In genomic region chr22:38074181-38075104, GRCh38 we compare ENCODE assay signal across 17 cellular contexts. TPM values are rescaled to one million over a fixed set of nuclear protein-coding genes. Genes with fewer than 3 reads are reported as not detected.
DNase-seq lines count a peak whose midpoint lies in the region; ATAC-seq and TF ChIP-seq lines count a peak whose summit lies in the region.
"Had no signal": no experiment of that assay in that cellular context is flagged by ENCODE, and none has a peak within 500 bp of the region (broad histone marks: within the 10 kb centered on the region; RNA-seq: fewer than 3 reads in every experiment).

No MANE protein-coding gene starts in this region.

- no peaks in the 10 kb centered on the region for H3K9me3 Mint-ChIP-seq in neural progenitor cell
- H3K9me3 Mint-ChIP-seq: activated CD4-positive, alpha-beta memory T cell treated with anti-CD3 and anti-CD28 coated beads, Interleukin-2, amount 10 ng/mL, durations not matched to agents 7 days and 5 days had no signal

- H3K27ac Mint-ChIP-seq in neural progenitor cell: peak overlapping the region; percentile 88
- H3K27ac Mint-ChIP-seq: activated CD4-positive, alpha-beta memory T cell treated with anti-CD3 and anti-CD28 coated beads, Interleukin-2, amount 10 ng/mL, durations not matched to agents 7 days and 5 days had no signal

- no peaks in the 10 kb centered on the region for H4K20me1 ChIP-seq in neural progenitor cell (ENCODE audit: low read depth)

- H3K27ac ChIP-seq in foreskin keratinocyte (no peak overlapping the region), neural progenitor cell (no peak overlapping the region)
- H3K27ac ChIP-seq: ovary had no signal

- no peak overlapping the region for H3K4me3 Mint-ChIP-seq in neural progenitor cell
- H3K4me3 Mint-ChIP-seq: activated CD4-positive, alpha-beta memory T cell treated with anti-CD3 and anti-CD28 coated beads, Interleukin-2, amount 10 ng/mL, durations not matched to agents 7 days and 5 days had no signal

- H3K9me3 ChIP-seq in neural progenitor cell (ENCODE audit: low read depth): no peaks in the 10 kb centered on the region
- H3K9me3 ChIP-seq: ovary had no signal

- H3K4me3 ChIP-seq in BJ (ENCODE audit: low read depth, low read length) (no peak overlapping the region), neural progenitor cell (no peak overlapping the region)
- H3K4me3 ChIP-seq: GM12878, ovary had no signal

- H3K36me3 Mint-ChIP-seq in neural progenitor cell: no peaks in the 10 kb centered on the region

- no peak overlapping the region for H3K4me2 ChIP-seq in neural progenitor cell

- H3K27me3 ChIP-seq in BJ (ENCODE audit: control insufficient read depth, insufficient read depth, low read length): no peaks in the 10 kb centered on the region
- H3K27me3 ChIP-seq in foreskin keratinocyte: no peaks in the 10 kb centered on the region
- H3K27me3 ChIP-seq in neural progenitor cell: no peaks in the 10 kb centered on the region
- H3K27me3 ChIP-seq: ovary had no signal

- no peaks in the 10 kb centered on the region for H3F3A ChIP-seq in neural progenitor cell (ENCODE audit: low read depth)

- POLR2A ChIA-PET in BJ (lab: Charles Lee): no interaction called here

- H3K9ac ChIP-seq in neural progenitor cell: no peak overlapping the region

- H2AFZ ChIP-seq in neural progenitor cell (replicated peaks): no peak overlapping the region

- ATAC-seq in foreskin keratinocyte (peak; percentile 31), GM21515 (IDR thresholded peaks at IDR 0.05; ENCODE audit: unreplicated experiment) (no peak), GM18868 (IDR thresholded peaks at IDR 0.05; ENCODE audit: unreplicated experiment) (no peak)
- ATAC-seq: GM12878 had no signal

- peaks cover 33% of the 10 kb centered on the region for H3K4me1 Mint-ChIP-seq in neural progenitor cell
- H3K4me1 Mint-ChIP-seq: activated CD4-positive, alpha-beta memory T cell treated with anti-CD3 and anti-CD28 coated beads, Interleukin-2, amount 10 ng/mL, durations not matched to agents 7 days and 5 days had no signal

- peaks cover 6% of the 10 kb centered on the region for H3K27me3 Mint-ChIP-seq in neural progenitor cell (ENCODE audit: insufficient read depth, low read depth)

- H3K36me3 ChIP-seq in BJ (ENCODE audit: control insufficient read depth, insufficient read depth, low read length) (peaks cover 13% of the 10 kb centered on the region), neural progenitor cell (no peaks in the 10 kb centered on the region)
- H3K36me3 ChIP-seq: ovary had no signal

- H3K79me2 ChIP-seq in neural progenitor cell (ENCODE audit: low read depth): no peaks in the 10 kb centered on the region

- CTCF ChIA-PET in BJ (lab: Yijun Ruan, JAX): interaction anchor here (0.5 to 1.3 kb wide), 2 partner anchors 208 to 384 kb away, joined by 3 to 4 read pairs; no protein-coding TSS in a partner anchor

- H3K4me1 ChIP-seq in foreskin keratinocyte (no peaks in the 10 kb centered on the region), neural progenitor cell (peaks cover 4% of the 10 kb centered on the region)

- peak; percentile 50 for TF ChIP-seq CTCF in BJ (IDR thresholded peaks at IDR 0.05; ENCODE audit: insufficient read depth, low read depth, low read length)
- TF ChIP-seq CTCF in foreskin keratinocyte (conservative IDR thresholded peaks at IDR 0.05): peak; percentile 85
- TF ChIP-seq CTCF in neural progenitor cell (IDR thresholded peaks at IDR 0.05): peak; percentile 59

- DNase-seq in BJ (ENCODE audit: low read depth): no peak
- peak; percentile 71 for DNase-seq in astrocyte of the hippocampus (ENCODE audit: low read depth, low spot score)
- DNase-seq in foreskin keratinocyte: no peak
- DNase-seq in neural progenitor cell (ENCODE audit: low spot score): peak; percentile 67
- DNase-seq in activated CD4-positive, alpha-beta T cell treated with anti-CD3 and anti-CD28 coated beads, Interleukin-2, amount 50 U/mL, for 4 hours: no peak
- no peak for DNase-seq in HK-2 (ENCODE audit: unreplicated experiment)
- DNase-seq: activated CD4-positive, alpha-beta memory T cell treated with anti-CD3 and anti-CD28 coated beads, Interleukin-2, amount 10 ng/mL, durations not matched to agents 7 days and 5 days; activated gamma-delta T cell; foreskin melanocyte; NCI-H1092 treated with DMSO at 0.1 percent for 48 hours; NCI-H446 treated with DMSO at 0.1 percent for 48 hours had no signal

RNA-seq across cellular contexts. Expression of gene SLC16A8, which starts 9.5 kb away (rescaled TPM):
- polyA plus RNA-seq in BJ (2011; rRNA removed) (0.10 and 0.17 TPM in 2 replicates), foreskin keratinocyte (0.04 and 0.24 TPM in 2 replicates)
- not detected in 2 replicates for polyA minus RNA-seq in BJ (2011; rRNA and poly(A)+ RNA removed)
- total RNA-seq in foreskin keratinocyte (0.24 TPM in 1 of 2 replicates, not detected in the other), neural progenitor cell (ENCODE audit: low replicate concordance) (1.0 and 3.1 TPM in 2 replicates)
- total RNA-seq: activated CD4-positive, alpha-beta memory T cell treated with anti-CD3 and anti-CD28 coated beads, Interleukin-2, amount 10 ng/mL, durations not matched to agents 7 days and 5 days; GM12878; H4; T-helper 1 cell treated with Interleukin-12 subunit alpha and Interleukin-12 subunit beta and Interleukin-4 antibody, amounts not matched to agents 30 ng/mL and 1 ng/mL, for 36 hours had no signal
- polyA plus RNA-seq: GM12878 had no signal

RNA-seq across cellular contexts. Expression of gene PICK1, which starts 17.2 kb away (rescaled TPM):
- 27.9 and 32.4 TPM in 2 replicates for polyA plus RNA-seq in BJ (2011; rRNA removed)
- polyA minus RNA-seq in BJ (2011; rRNA and poly(A)+ RNA removed): 13.4 and 19.7 TPM in 2 replicates
- 27.5 and 28.3 TPM in 2 replicates for total RNA-seq in foreskin keratinocyte
- 25.8 and 27.0 TPM in 2 replicates for polyA plus RNA-seq in foreskin keratinocyte
- total RNA-seq in neural progenitor cell (ENCODE audit: low replicate concordance): 10.7 and 31.8 TPM in 2 replicates

RNA-seq across cellular contexts. Expression of gene BAIAP2L2, which starts 36.0 kb away (rescaled TPM):
- polyA plus RNA-seq in BJ (2011; rRNA removed): 1.2 and 1.3 TPM in 2 replicates
- polyA minus RNA-seq in BJ (2011; rRNA and poly(A)+ RNA removed): 0.33 and 0.67 TPM in 2 replicates
- total RNA-seq in foreskin keratinocyte: 3.1 and 4.0 TPM in 2 replicates
- 4.2 and 5.0 TPM in 2 replicates for polyA plus RNA-seq in foreskin keratinocyte
- 0.86 and 2.6 TPM in 2 replicates for total RNA-seq in neural progenitor cell (ENCODE audit: low replicate concordance)
- total RNA-seq: H4 had no signal

Comparison
In these comparisons a context has a peak if more than half of its experiments do, and no peak if none do; other contexts are left out.
1. DNase-seq: peak in astrocyte of the hippocampus (single experiment) and neural progenitor cell (single experiment); none in BJ (single experiment), foreskin keratinocyte (0 of 2), activated CD4-positive, alpha-beta T cell treated with anti-CD3 and anti-CD28 coated beads, Interleukin-2, amount 50 U/mL, for 4 hours (0 of 2) and HK-2 (single experiment).
2. Peak in every context shown above with its lines, with median percentiles within 50 percentile points of each other: CTCF ChIP-seq.